In the genomic region with DNA sequence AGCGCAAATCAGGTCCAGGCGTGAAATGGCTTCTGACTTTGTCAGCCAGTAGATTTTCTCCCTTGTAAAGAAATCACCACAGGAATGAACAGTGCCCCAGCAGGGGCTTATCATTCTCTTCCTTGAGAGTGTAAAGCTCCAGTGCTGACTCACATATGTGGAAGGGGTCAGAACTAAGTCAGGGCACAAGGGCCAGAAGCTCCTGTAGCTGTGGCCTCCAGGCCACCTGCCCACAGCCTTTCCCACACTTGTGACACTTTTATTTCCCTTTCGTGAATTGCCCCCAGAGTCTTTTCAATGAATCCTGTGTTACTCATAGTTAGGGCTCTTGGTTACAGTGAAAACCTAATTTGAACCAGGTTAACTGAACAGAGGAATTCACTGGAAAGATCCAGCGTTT, we compare ENCODE assay signal across 1 cellular context.
TF ChIP-seq lines count a peak whose summit lies in the region.

No MANE protein-coding gene starts in this region.

TF ChIP-seq in IMR-90, 13 proteins besides CTCF, POLR2A, EP300 and RAD21:
- no peak for TF ChIP-seq CHD1 (IDR thresholded peaks at IDR 0.05; ENCODE audit: low read depth, low read length)
- no peak for TF ChIP-seq ELK1 (IDR thresholded peaks at IDR 0.05; ENCODE audit: borderline replicate concordance, low read depth, low read length)
- TF ChIP-seq SMC3 (IDR thresholded peaks at IDR 0.05; ENCODE audit: low read depth, low read length), result no peak
- no peak for TF ChIP-seq NFE2L2 (IDR thresholded peaks at IDR 0.05; ENCODE audit: low read depth, low read length)
- TF ChIP-seq BHLHE40 (IDR thresholded peaks at IDR 0.05; ENCODE audit: low read depth, low read length), result no peak
- TF ChIP-seq MXI1 (IDR thresholded peaks at IDR 0.05; ENCODE audit: borderline replicate concordance, low read depth, low read length), result no peak
- TF ChIP-seq CEBPB (IDR thresholded peaks at IDR 0.05; ENCODE audit: low read depth, low read length), result no peak
- no peak for TF ChIP-seq RCOR1 (IDR thresholded peaks at IDR 0.05; ENCODE audit: insufficient replicate concordance, low read length)
- no peak for TF ChIP-seq MAZ (IDR thresholded peaks at IDR 0.05; ENCODE audit: borderline replicate concordance, low read depth, low read length)
- TF ChIP-seq FOS (IDR thresholded peaks at IDR 0.05; ENCODE audit: low read depth, low read length), result no peak
- TF ChIP-seq, protein P1, sequence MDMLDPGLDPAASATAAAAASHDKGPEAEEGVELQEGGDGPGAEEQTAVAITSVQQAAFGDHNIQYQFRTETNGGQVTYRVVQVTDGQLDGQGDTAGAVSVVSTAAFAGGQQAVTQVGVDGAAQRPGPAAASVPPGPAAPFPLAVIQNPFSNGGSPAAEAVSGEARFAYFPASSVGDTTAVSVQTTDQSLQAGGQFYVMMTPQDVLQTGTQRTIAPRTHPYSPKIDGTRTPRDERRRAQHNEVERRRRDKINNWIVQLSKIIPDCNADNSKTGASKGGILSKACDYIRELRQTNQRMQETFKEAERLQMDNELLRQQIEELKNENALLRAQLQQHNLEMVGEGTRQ (IDR thresholded peaks at IDR 0.05; ENCODE audit: low read depth, low read length), result no peak
- no peak for TF ChIP-seq RFX5 (IDR thresholded peaks at IDR 0.05; ENCODE audit: low read depth, low read length)
TF ChIP-seq in IMR-90: peak in this region for 0.
